ENCODE assay signal across 2 cellular contexts in the genomic region with DNA sequence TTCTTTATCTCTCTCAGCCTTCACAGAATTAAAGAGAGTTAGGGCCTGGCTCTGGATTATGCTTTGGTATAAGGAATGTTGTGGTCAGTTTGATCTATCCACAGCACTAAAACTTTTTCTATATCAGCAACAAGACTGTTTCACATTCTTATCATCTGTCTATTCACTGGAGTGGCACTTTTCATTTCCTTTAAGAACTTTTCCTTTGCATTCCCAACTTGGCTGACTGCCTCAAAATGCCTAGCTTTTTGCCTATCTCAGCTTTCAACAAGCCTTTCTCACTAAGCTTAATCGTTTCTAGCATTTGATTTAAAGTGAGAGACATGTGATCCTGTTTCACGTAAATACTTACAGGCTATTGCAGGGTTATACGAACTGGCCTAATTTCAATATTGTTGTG.
TF ChIP-seq lines count a peak whose summit lies in the region.

No MANE protein-coding gene starts in this region.

TF ChIP-seq in GM23338, 12 proteins besides CTCF, POLR2A, EP300 and RAD21 (continues in another document):
- TF ChIP-seq CREB1 (CRISPR knock-in tag; IDR thresholded peaks at IDR 0.05; ENCODE audit: low read depth) (no peak), ZNF114 (CRISPR knock-in tag; IDR thresholded peaks at IDR 0.05) (no peak), NANOG (IDR thresholded peaks at IDR 0.05; ENCODE audit: borderline replicate concordance) (no peak), JUNB (IDR thresholded peaks at IDR 0.05; ENCODE audit: unreplicated experiment) (no peak), POLR2AphosphoS5 (IDR thresholded peaks at IDR 0.05; ENCODE audit: low read depth) (no peak), STAT1 (IDR thresholded peaks at IDR 0.05; ENCODE audit: unreplicated experiment) (no peak), EZH2 (IDR thresholded peaks at IDR 0.05; ENCODE audit: low read depth, unreplicated experiment) (no peak), ZNF331 (CRISPR knock-in tag; IDR thresholded peaks at IDR 0.05; ENCODE audit: low read depth) (no peak)
- TF ChIP-seq, protein P1, sequence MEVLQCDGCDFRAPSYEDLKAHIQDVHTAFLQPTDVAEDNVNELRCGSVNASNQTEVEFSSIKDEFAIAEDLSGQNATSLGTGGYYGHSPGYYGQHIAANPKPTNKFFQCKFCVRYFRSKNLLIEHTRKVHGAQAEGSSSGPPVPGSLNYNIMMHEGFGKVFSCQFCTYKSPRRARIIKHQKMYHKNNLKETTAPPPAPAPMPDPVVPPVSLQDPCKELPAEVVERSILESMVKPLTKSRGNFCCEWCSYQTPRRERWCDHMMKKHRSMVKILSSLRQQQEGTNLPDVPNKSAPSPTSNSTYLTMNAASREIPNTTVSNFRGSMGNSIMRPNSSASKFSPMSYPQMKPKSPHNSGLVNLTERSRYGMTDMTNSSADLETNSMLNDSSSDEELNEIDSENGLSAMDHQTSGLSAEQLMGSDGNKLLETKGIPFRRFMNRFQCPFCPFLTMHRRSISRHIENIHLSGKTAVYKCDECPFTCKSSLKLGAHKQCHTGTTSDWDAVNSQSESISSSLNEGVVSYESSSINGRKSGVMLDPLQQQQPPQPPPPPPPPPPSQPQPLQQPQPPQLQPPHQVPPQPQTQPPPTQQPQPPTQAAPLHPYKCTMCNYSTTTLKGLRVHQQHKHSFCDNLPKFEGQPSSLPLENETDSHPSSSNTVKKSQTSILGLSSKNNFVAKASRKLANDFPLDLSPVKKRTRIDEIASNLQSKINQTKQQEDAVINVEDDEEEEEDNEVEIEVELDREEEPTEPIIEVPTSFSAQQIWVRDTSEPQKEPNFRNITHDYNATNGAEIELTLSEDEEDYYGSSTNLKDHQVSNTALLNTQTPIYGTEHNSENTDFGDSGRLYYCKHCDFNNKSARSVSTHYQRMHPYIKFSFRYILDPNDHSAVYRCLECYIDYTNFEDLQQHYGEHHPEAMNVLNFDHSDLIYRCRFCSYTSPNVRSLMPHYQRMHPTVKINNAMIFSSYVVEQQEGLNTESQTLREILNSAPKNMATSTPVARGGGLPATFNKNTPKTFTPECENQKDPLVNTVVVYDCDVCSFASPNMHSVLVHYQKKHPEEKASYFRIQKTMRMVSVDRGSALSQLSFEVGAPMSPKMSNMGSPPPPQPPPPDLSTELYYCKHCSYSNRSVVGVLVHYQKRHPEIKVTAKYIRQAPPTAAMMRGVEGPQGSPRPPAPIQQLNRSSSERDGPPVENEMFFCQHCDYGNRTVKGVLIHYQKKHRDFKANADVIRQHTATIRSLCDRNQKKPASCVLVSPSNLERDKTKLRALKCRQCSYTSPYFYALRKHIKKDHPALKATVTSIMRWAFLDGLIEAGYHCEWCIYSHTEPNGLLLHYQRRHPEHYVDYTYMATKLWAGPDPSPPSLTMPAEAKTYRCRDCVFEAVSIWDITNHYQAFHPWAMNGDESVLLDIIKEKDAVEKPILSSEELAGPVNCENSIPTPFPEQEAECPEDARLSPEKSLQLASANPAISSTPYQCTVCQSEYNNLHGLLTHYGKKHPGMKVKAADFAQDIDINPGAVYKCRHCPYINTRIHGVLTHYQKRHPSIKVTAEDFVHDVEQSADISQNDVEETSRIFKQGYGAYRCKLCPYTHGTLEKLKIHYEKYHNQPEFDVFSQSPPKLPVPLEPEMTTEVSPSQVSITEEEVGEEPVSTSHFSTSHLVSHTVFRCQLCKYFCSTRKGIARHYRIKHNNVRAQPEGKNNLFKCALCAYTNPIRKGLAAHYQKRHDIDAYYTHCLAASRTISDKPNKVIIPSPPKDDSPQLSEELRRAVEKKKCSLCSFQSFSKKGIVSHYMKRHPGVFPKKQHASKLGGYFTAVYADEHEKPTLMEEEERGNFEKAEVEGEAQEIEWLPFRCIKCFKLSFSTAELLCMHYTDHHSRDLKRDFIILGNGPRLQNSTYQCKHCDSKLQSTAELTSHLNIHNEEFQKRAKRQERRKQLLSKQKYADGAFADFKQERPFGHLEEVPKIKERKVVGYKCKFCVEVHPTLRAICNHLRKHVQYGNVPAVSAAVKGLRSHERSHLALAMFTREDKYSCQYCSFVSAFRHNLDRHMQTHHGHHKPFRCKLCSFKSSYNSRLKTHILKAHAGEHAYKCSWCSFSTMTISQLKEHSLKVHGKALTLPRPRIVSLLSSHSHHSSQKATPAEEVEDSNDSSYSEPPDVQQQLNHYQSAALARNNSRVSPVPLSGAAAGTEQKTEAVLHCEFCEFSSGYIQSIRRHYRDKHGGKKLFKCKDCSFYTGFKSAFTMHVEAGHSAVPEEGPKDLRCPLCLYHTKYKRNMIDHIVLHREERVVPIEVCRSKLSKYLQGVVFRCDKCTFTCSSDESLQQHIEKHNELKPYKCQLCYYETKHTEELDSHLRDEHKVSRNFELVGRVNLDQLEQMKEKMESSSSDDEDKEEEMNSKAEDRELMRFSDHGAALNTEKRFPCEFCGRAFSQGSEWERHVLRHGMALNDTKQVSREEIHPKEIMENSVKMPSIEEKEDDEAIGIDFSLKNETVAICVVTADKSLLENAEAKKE (CRISPR knock-in tag; IDR thresholded peaks at IDR 0.05) = no peak
- TF ChIP-seq, protein P2, sequence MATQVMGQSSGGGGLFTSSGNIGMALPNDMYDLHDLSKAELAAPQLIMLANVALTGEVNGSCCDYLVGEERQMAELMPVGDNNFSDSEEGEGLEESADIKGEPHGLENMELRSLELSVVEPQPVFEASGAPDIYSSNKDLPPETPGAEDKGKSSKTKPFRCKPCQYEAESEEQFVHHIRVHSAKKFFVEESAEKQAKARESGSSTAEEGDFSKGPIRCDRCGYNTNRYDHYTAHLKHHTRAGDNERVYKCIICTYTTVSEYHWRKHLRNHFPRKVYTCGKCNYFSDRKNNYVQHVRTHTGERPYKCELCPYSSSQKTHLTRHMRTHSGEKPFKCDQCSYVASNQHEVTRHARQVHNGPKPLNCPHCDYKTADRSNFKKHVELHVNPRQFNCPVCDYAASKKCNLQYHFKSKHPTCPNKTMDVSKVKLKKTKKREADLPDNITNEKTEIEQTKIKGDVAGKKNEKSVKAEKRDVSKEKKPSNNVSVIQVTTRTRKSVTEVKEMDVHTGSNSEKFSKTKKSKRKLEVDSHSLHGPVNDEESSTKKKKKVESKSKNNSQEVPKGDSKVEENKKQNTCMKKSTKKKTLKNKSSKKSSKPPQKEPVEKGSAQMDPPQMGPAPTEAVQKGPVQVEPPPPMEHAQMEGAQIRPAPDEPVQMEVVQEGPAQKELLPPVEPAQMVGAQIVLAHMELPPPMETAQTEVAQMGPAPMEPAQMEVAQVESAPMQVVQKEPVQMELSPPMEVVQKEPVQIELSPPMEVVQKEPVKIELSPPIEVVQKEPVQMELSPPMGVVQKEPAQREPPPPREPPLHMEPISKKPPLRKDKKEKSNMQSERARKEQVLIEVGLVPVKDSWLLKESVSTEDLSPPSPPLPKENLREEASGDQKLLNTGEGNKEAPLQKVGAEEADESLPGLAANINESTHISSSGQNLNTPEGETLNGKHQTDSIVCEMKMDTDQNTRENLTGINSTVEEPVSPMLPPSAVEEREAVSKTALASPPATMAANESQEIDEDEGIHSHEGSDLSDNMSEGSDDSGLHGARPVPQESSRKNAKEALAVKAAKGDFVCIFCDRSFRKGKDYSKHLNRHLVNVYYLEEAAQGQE (IDR thresholded peaks at IDR 0.05; ENCODE audit: unreplicated experiment) = no peak

TF ChIP-seq in SK-N-SH treated with all-trans-retinoic acid at 6 μM for 48 hours, 23 proteins besides CTCF, POLR2A, EP300 and RAD21:
- TF ChIP-seq ARNTL (CRISPR knock-in tag; IDR thresholded peaks at IDR 0.05; ENCODE audit: borderline replicate concordance, low read depth) (no peak), SNAI2 (CRISPR knock-in tag; IDR thresholded peaks at IDR 0.05) (no peak), ZFP3 (CRISPR knock-in tag; IDR thresholded peaks at IDR 0.05) (no peak), ISL1 (CRISPR knock-in tag; IDR thresholded peaks at IDR 0.05) (peak; percentile 27; the same call in 1 of the 2 replicates)
